In the genomic region with DNA sequence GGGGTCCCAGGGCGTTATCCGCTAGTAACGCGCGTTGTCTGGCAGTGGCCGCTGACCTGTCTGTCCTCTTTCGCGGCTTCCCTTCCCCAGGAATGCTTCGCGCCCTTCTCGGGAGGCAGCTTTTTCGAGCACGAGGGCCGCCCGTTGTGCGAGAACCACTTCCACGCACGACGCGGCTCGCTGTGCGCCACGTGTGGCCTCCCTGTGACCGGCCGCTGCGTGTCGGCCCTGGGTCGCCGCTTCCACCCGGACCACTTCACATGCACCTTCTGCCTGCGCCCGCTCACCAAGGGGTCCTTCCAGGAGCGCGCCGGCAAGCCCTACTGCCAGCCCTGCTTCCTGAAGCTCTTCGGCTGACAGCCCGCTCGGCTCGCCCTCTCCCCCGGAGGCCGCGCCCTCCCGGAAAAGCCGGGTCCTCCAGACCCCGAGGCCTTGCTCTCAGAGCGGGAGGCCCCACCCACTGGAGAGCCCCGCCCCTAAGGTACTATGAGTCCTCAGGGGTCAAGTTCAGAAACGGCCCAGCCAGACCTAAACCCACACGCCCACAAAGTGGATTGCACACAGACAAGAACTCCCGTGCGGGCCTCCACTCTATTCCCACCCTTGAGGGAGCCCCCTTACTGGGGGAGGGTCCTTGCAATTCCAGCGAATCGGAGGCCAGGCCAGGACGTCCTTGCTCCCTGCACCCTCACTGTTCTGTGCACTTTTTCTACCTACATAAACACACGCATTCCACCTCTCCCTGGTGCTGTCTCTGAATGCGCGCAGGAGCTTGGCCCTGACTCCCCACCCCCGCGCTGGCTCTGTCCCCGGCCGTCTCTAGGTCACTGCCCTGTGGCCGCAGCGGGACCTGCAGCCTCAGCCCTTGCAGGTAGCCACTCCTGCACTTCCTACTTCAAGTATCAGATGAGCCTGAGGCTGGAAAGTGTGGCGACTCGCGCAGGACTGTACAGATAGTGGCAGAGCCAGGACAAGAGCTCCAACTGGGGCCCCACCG, we compare ENCODE assay signal across 8 cellular contexts. TPM values are rescaled to one million over a fixed set of nuclear protein-coding genes. Genes with fewer than 3 reads are reported as not detected.
DNase-seq lines count a peak whose midpoint lies in the region; ATAC-seq and TF ChIP-seq lines count a peak whose summit lies in the region.

No MANE protein-coding gene starts in this region.

- no peak overlapping the region for H3K27ac Mint-ChIP-seq in activated T-helper 2 cell treated with anti-CD3 and anti-CD28 coated beads, Interferon-gamma antibody, Interleukin-2, Interleukin-4, amounts not matched to agents 10 μg/mL and 5 μg/mL and 100 μg/mL, durations not matched to agents 14 hours and 24 hours and 36 hours

- peak; percentile 23 for ATAC-seq in GM18868 (IDR thresholded peaks at IDR 0.05; ENCODE audit: unreplicated experiment)
- ATAC-seq in lower lobe of right lung: peak; percentile 78 to 79
- no peak for ATAC-seq in HG03469 (IDR thresholded peaks at IDR 0.05; ENCODE audit: unreplicated experiment)
- ATAC-seq in Right ventricle myocardium inferior: no peak

- H3K4me3 Mint-ChIP-seq in activated T-helper 2 cell treated with anti-CD3 and anti-CD28 coated beads, Interferon-gamma antibody, Interleukin-2, Interleukin-4, amounts not matched to agents 10 μg/mL and 5 μg/mL and 100 μg/mL, durations not matched to agents 14 hours and 24 hours and 36 hours (ENCODE audit: low read depth): peak overlapping the region; percentile 78

- no peaks in the 10 kb centered on the region for H3K36me3 Mint-ChIP-seq in activated T-helper 2 cell treated with anti-CD3 and anti-CD28 coated beads, Interferon-gamma antibody, Interleukin-2, Interleukin-4, amounts not matched to agents 10 μg/mL and 5 μg/mL and 100 μg/mL, durations not matched to agents 14 hours and 24 hours and 36 hours (ENCODE audit: low read depth)

- H3K9me3 ChIP-seq in HUES6 (ENCODE audit: control insufficient read depth, insufficient read depth, low read depth, low read length): no peaks in the 10 kb centered on the region
- H3K9me3 ChIP-seq in lower lobe of right lung: no peaks in the 10 kb centered on the region

- H3K27me3 ChIP-seq in HUES6 (ENCODE audit: control insufficient read depth, insufficient read depth, low read length): peaks cover 63% of the 10 kb centered on the region
- H3K27me3 ChIP-seq in lower lobe of right lung (ENCODE audit: low read depth): no peaks in the 10 kb centered on the region

- H3K36me3 ChIP-seq in HUES6 (ENCODE audit: control insufficient read depth, insufficient read depth, low read length) (peaks cover 3% of the 10 kb centered on the region; the same call in 1 of the 2 replicates), lower lobe of right lung (peaks cover 38% of the 10 kb centered on the region)

- H3K9ac ChIP-seq in HUES6 (ENCODE audit: low read length): peak overlapping the region; percentile 69

- H3K27ac ChIP-seq in HUES6 (ENCODE audit: low read depth, low read length) (no peak overlapping the region), lower lobe of right lung (peak overlapping the region; percentile 84)

- H3K4me3 ChIP-seq in HUES6 (ENCODE audit: low read depth, low read length) (peak overlapping the region; percentile 91), lower lobe of right lung (peak overlapping the region; percentile 63)

- TF ChIP-seq CTCF in lower lobe of right lung (IDR thresholded peaks at IDR 0.05): peak; percentile 33

- intact Hi-C loops in activated T-helper 2 cell treated with anti-CD3 and anti-CD28 coated beads, Interferon-gamma antibody, Interleukin-2, Interleukin-4, amounts not matched to agents 10 μg/mL and 5 μg/mL and 100 μg/mL, durations not matched to agents 14 hours and 24 hours and 36 hours (cut with micrococcal nuclease): loop anchor here (1.0 kb wide), 1 partner anchor 18 kb away; the partner anchor contains the start of gene ARMC5
- intact Hi-C loops in lower lobe of right lung (cut with DNase I): no loop called here
- intact Hi-C loops in Right ventricle myocardium inferior (cut with DNase I): loop anchor here (10.0 kb wide), 1 partner anchor 237 kb away; a partner anchor contains a TSS

- no peaks in the 10 kb centered on the region for H3K9me3 Mint-ChIP-seq in activated T-helper 2 cell treated with anti-CD3 and anti-CD28 coated beads, Interferon-gamma antibody, Interleukin-2, Interleukin-4, amounts not matched to agents 10 μg/mL and 5 μg/mL and 100 μg/mL, durations not matched to agents 14 hours and 24 hours and 36 hours

- peaks cover 41% of the 10 kb centered on the region for H3K27me3 Mint-ChIP-seq in activated T-helper 2 cell treated with anti-CD3 and anti-CD28 coated beads, Interferon-gamma antibody, Interleukin-2, Interleukin-4, amounts not matched to agents 10 μg/mL and 5 μg/mL and 100 μg/mL, durations not matched to agents 14 hours and 24 hours and 36 hours (ENCODE audit: low read depth)

- peaks cover 15% of the 10 kb centered on the region for H3K4me1 Mint-ChIP-seq in activated T-helper 2 cell treated with anti-CD3 and anti-CD28 coated beads, Interferon-gamma antibody, Interleukin-2, Interleukin-4, amounts not matched to agents 10 μg/mL and 5 μg/mL and 100 μg/mL, durations not matched to agents 14 hours and 24 hours and 36 hours (ENCODE audit: low read depth)

- H3K4me1 ChIP-seq in HUES6 (ENCODE audit: control insufficient read depth, insufficient read depth, low read length) (peaks cover 9% of the 10 kb centered on the region), lower lobe of right lung (peaks cover 39% of the 10 kb centered on the region)

- DNase-seq in activated T-helper 2 cell treated with anti-CD3 and anti-CD28 coated beads, Interferon-gamma antibody, Interleukin-2, Interleukin-4, amounts not matched to agents 10 μg/mL and 5 μg/mL and 100 μg/mL, durations not matched to agents 14 hours and 24 hours and 36 hours (ENCODE audit: low spot score): no peak
- peak; percentile 90 for DNase-seq in lower lobe of right lung
- DNase-seq in pons (ENCODE audit: low spot score): no peak
- DNase-seq in COLO829 (ENCODE audit: low spot score): no peak
- no peak for DNase-seq in Right ventricle myocardium inferior (ENCODE audit: missing footprints)

RNA-seq across cellular contexts. Expression of gene SLC5A2, which starts 5.4 kb away (rescaled TPM):
- not detected in 2 replicates for total RNA-seq in activated T-helper 2 cell treated with anti-CD3 and anti-CD28 coated beads, Interferon-gamma antibody, Interleukin-2, Interleukin-4, amounts not matched to agents 10 μg/mL and 5 μg/mL and 100 μg/mL, durations not matched to agents 14 hours and 24 hours and 36 hours
- total RNA-seq in lower lobe of right lung: 2.0 TPM
- total RNA-seq in Right ventricle myocardium inferior: not detected

RNA-seq across cellular contexts. Expression of gene TGFB1I1, which starts 5.6 kb away (rescaled TPM):
- total RNA-seq in activated T-helper 2 cell treated with anti-CD3 and anti-CD28 coated beads, Interferon-gamma antibody, Interleukin-2, Interleukin-4, amounts not matched to agents 10 μg/mL and 5 μg/mL and 100 μg/mL, durations not matched to agents 14 hours and 24 hours and 36 hours: 1.2 and 1.7 TPM in 2 replicates
- total RNA-seq in lower lobe of right lung (32.5 TPM), Right ventricle myocardium inferior (19.9 TPM)

RNA-seq across cellular contexts. Expression of gene ARMC5, which starts 18.2 kb away (rescaled TPM):
- 10.5 and 10.6 TPM in 2 replicates for total RNA-seq in activated T-helper 2 cell treated with anti-CD3 and anti-CD28 coated beads, Interferon-gamma antibody, Interleukin-2, Interleukin-4, amounts not matched to agents 10 μg/mL and 5 μg/mL and 100 μg/mL, durations not matched to agents 14 hours and 24 hours and 36 hours
- total RNA-seq in lower lobe of right lung (9.6 TPM), Right ventricle myocardium inferior (5.5 TPM)

RNA-seq across cellular contexts. Expression of gene RUSF1, which starts 30.7 kb away (rescaled TPM):
- 41.2 and 43.8 TPM in 2 replicates for total RNA-seq in activated T-helper 2 cell treated with anti-CD3 and anti-CD28 coated beads, Interferon-gamma antibody, Interleukin-2, Interleukin-4, amounts not matched to agents 10 μg/mL and 5 μg/mL and 100 μg/mL, durations not matched to agents 14 hours and 24 hours and 36 hours
- total RNA-seq in lower lobe of right lung (54.9 TPM), Right ventricle myocardium inferior (19.9 TPM)

RNA-seq across cellular contexts. Expression of gene ZNF843, which starts 34.9 kb away (rescaled TPM):
- 0.27 and 0.41 TPM in 2 replicates for total RNA-seq in activated T-helper 2 cell treated with anti-CD3 and anti-CD28 coated beads, Interferon-gamma antibody, Interleukin-2, Interleukin-4, amounts not matched to agents 10 μg/mL and 5 μg/mL and 100 μg/mL, durations not matched to agents 14 hours and 24 hours and 36 hours
- total RNA-seq in lower lobe of right lung: 0.89 TPM
- total RNA-seq in Right ventricle myocardium inferior: 1.8 TPM

Comparison
In these comparisons a context has a peak if more than half of its experiments do, and no peak if none do; other contexts are left out.
1. ATAC-seq: peak in GM18868 (single experiment) and lower lobe of right lung (2 of 2); none in HG03469 (single experiment) and Right ventricle myocardium inferior (single experiment).